In genomic region chr15:73781038-73781925, GRCh38 we compare ENCODE assay signal across 9 cellular contexts. TPM values are rescaled to one million over a fixed set of nuclear protein-coding genes. Genes with fewer than 3 reads are reported as not detected.
DNase-seq lines count a peak whose midpoint lies in the region; ATAC-seq, FAIRE-seq and TF ChIP-seq lines count a peak whose summit lies in the region.
"Had no signal": no experiment of that assay in that cellular context is flagged by ENCODE, and none has a peak within 500 bp of the region (broad histone marks: within the 10 kb centered on the region; RNA-seq: fewer than 3 reads in every experiment).

No MANE protein-coding gene starts in this region.

- no peak for TF ChIP-seq POLR2A in GM12892 (IDR thresholded peaks at IDR 0.05; ENCODE audit: low read depth, low read length)

- H3K27me3 ChIP-seq in foreskin keratinocyte = no peaks in the 10 kb centered on the region

- ATAC-seq in foreskin keratinocyte (peak; percentile 44), HG03175 (IDR thresholded peaks at IDR 0.05; ENCODE audit: unreplicated experiment) (no peak)

- CTCF ChIA-PET in AG04449 (lab: Yijun Ruan, JAX) = interaction anchor here (0.6 to 3.7 kb wide), 9 partner anchors 10 to 496 kb away, joined by 3 to 15 read pairs (median 3); no protein-coding TSS in a partner anchor

- TF ChIP-seq CTCF in AG04449 (IDR thresholded peaks at IDR 0.05; ENCODE audit: insufficient read depth, low read length, missing control alignments) = peak; percentile 22
- TF ChIP-seq CTCF in GM12872 (IDR thresholded peaks at IDR 0.05; ENCODE audit: insufficient read depth, low read depth, low read length) = peak; percentile 48; the same call in 1 of the 3 replicates
- TF ChIP-seq CTCF in foreskin keratinocyte (conservative IDR thresholded peaks at IDR 0.05) = peak; percentile 80

- FAIRE-seq in GM12892 (lab: Jason Lieb, UNC) = no peak

- POLR2A ChIA-PET in AG04449 (lab: Yijun Ruan, JAX) = no interaction called here

- peaks cover 3% of the 10 kb centered on the region for H3K4me1 ChIP-seq in foreskin keratinocyte

- DNase-seq in AG04449 (ENCODE audit: low read depth, low spot score) = no peak
- DNase-seq in SKM-1 treated with dmso at 0.1 percent for 144 hours (lab: John Stamatoyannopoulos, UW; ENCODE audit: unreplicated experiment) = peak; percentile 46
- peak in 1 of 2 donors; percentile 45 for DNase-seq in foreskin keratinocyte
- no peak for DNase-seq in mesenteric fat pad (ENCODE audit: low spot score)
- DNase-seq in hypothalamus (lab: John Stamatoyannopoulos, UW) = no peak
- no peak for DNase-seq in GM12892 (ENCODE audit: insufficient read length)
- DNase-seq: cerebellar nuclear complex had no signal

- no peak overlapping the region for H3K4me3 ChIP-seq in AG04449 (ENCODE audit: low read depth, low read length)

- H3K27ac ChIP-seq in foreskin keratinocyte = no peak overlapping the region

RNA-seq across cellular contexts. Expression of gene INSYN1, which starts 28.1 kb away (rescaled TPM):
- 0.24 and 0.35 TPM in 2 replicates for total RNA-seq in foreskin keratinocyte
- polyA plus RNA-seq in foreskin keratinocyte = 0.26 and 0.29 TPM in 2 replicates
- 5.0 TPM for total RNA-seq in mesenteric fat pad
- polyA plus RNA-seq in GM12892 (2012; ENCODE audit: missing spikeins) = not detected

Comparison
In these comparisons a context has a peak if more than half of its experiments do, and no peak if none do; other contexts are left out.
1. CTCF ChIP-seq: peak in every context shown above with its lines; median percentile 80 in foreskin keratinocyte; 48 in GM12872; 22 in AG04449.